10 cellular contexts compared by ENCODE assay signal in genomic region chr15:78265137-78265460, GRCh38. TPM values are rescaled to one million over a fixed set of nuclear protein-coding genes. Genes with fewer than 3 reads are reported as not detected.
DNase-seq lines count a peak whose midpoint lies in the region; TF ChIP-seq lines count a peak whose summit lies in the region.
"Had no signal": no experiment of that assay in that cellular context is flagged by ENCODE, and none has a peak within 500 bp of the region (broad histone marks: within the 10 kb centered on the region; RNA-seq: fewer than 3 reads in every experiment).

No MANE protein-coding gene starts in this region.

- peaks cover 37% of the 10 kb centered on the region for H3K4me1 Mint-ChIP-seq in activated naive CD8-positive, alpha-beta T cell treated with anti-CD3 and anti-CD28 coated beads for 36 hours

- TF ChIP-seq POLR2A in spleen (IDR thresholded peaks at IDR 0.05) = no peak

- H3K4me3 Mint-ChIP-seq in activated naive CD8-positive, alpha-beta T cell treated with anti-CD3 and anti-CD28 coated beads for 36 hours = peak overlapping the region; percentile 82

- peak overlapping the region; percentile 81 for H3K27ac Mint-ChIP-seq in activated naive CD8-positive, alpha-beta T cell treated with anti-CD3 and anti-CD28 coated beads for 36 hours

- peak overlapping the region; percentile 60 for H3K4me3 ChIP-seq in GM12875 (ENCODE audit: low read depth, low read length)
- peak overlapping the region; percentile 61 to 67 for H3K4me3 ChIP-seq in right atrium auricular region
- peak overlapping the region; percentile 52 to 80 (median 58) for H3K4me3 ChIP-seq in spleen

- no peak for DNase-seq in activated naive CD8-positive, alpha-beta T cell treated with anti-CD3 and anti-CD28 coated beads for 36 hours
- DNase-seq in right atrium auricular region (ENCODE audit: low spot score) = no peak
- no peak for DNase-seq in spleen
- DNase-seq in DMS 273 treated with DMSO at 0.1 percent for 48 hours (lab: John Stamatoyannopoulos, UW) = no peak
- DNase-seq in AML-193 (lab: John Stamatoyannopoulos, UW) = no peak
- DNase-seq in RPMI8226 = no peak
- no peak for DNase-seq in DMS153 treated with DMSO at 0.1 percent for 48 hours (lab: John Stamatoyannopoulos, UW; ENCODE audit: unreplicated experiment)
- DNase-seq: cerebellar nuclear complex had no signal

- H3K27me3 Mint-ChIP-seq in activated naive CD8-positive, alpha-beta T cell treated with anti-CD3 and anti-CD28 coated beads for 36 hours = no peaks in the 10 kb centered on the region

- H3K36me3 ChIP-seq in right atrium auricular region (no peaks in the 10 kb centered on the region), spleen (peaks cover 0 to 3% (median 0%) of the 10 kb centered on the region in 6 donors)

- no peaks in the 10 kb centered on the region for H3K27me3 ChIP-seq in right atrium auricular region
- H3K27me3 ChIP-seq in spleen (replicated peaks in 1 of 7) = no peaks in the 10 kb centered on the region

- H3K27ac ChIP-seq in right atrium auricular region (peak overlapping the region; percentile 90 to 96), spleen (peak overlapping the region in 6 of 8 donors; percentile 65 to 87 (median 82))

- H3K9me3 Mint-ChIP-seq in activated naive CD8-positive, alpha-beta T cell treated with anti-CD3 and anti-CD28 coated beads for 36 hours = no peaks in the 10 kb centered on the region

- 47 to 60% (median 57%) methylated on average over 12 of the region's 12 CpGs for WGBS in spleen, 5 donors

- intact Hi-C loops in spleen (cut with DNase I; ENCODE audit: low total_unique reads) = no loop called here

- H3K36me3 Mint-ChIP-seq in activated naive CD8-positive, alpha-beta T cell treated with anti-CD3 and anti-CD28 coated beads for 36 hours = peaks cover 17% of the 10 kb centered on the region

- H3K4me1 ChIP-seq in right atrium auricular region = peaks cover 0 to 21% of the 10 kb centered on the region in 2 donors
- peaks cover 9 to 39% (median 26%) of the 10 kb centered on the region in 6 donors for H3K4me1 ChIP-seq in spleen

- TF ChIP-seq CTCF in GM12875 (IDR thresholded peaks at IDR 0.05; ENCODE audit: borderline replicate concordance, insufficient read depth, low read depth, low read length) (no peak), right atrium auricular region (IDR thresholded peaks at IDR 0.05) (no peak), spleen (IDR thresholded peaks at IDR 0.05 in 8 of 11, conservative IDR thresholded peaks at IDR 0.05 in 3 of 11) (peak in 1 of 11 experiments; percentile 4)

- H3K9me3 ChIP-seq in right atrium auricular region (no peaks in the 10 kb centered on the region), spleen (no peaks in the 10 kb centered on the region)

RNA-seq across cellular contexts. Expression of gene DNAJA4, which starts 0.7 kb away (rescaled TPM):
- 10 to 100 TPM; 36.8 to 39.3 TPM for total RNA-seq in activated naive CD8-positive, alpha-beta T cell treated with anti-CD3 and anti-CD28 coated beads for 36 hours
- total RNA-seq in right atrium auricular region = 10 to 100 TPM; 70.0 to 78.0 TPM
- total RNA-seq in spleen = 10 to 100 TPM; 12.7 to 51.7 (median 18.1) TPM
- 10 to 100 TPM in 1 of 3 donors, 1 to 10 TPM in 2; 6.0 to 10.5 (median 7.2) TPM for polyA plus RNA-seq in spleen
- total RNA-seq: OCI-LY7 had no signal

RNA-seq across cellular contexts. Expression of gene ACSBG1, which starts 30.7 kb away (rescaled TPM):
- under 1 TPM in 1 of 2 experiments, not detected in 1; 0.24 TPM for total RNA-seq in activated naive CD8-positive, alpha-beta T cell treated with anti-CD3 and anti-CD28 coated beads for 36 hours
- not detected for total RNA-seq in right atrium auricular region
- total RNA-seq in spleen = under 1 TPM in 3 of 7 donors, not detected in 4; 0.16 to 0.26 (median 0.23) TPM
- under 1 TPM; 0.19 to 0.33 (median 0.28) TPM for polyA plus RNA-seq in spleen

RNA-seq across cellular contexts. Expression of gene SKIC8, which starts 34.3 kb away (rescaled TPM):
- total RNA-seq in activated naive CD8-positive, alpha-beta T cell treated with anti-CD3 and anti-CD28 coated beads for 36 hours = 10 to 100 TPM; 71.9 to 73.8 TPM
- total RNA-seq in right atrium auricular region (10 to 100 TPM; 29.8 to 38.6 TPM), spleen (10 to 100 TPM; 33.3 to 60.6 (median 40.5) TPM)
- polyA plus RNA-seq in spleen = 10 to 100 TPM; 41.2 to 52.3 (median 42.1) TPM
